Comparison of ENCODE assay signal across 9 cellular contexts in the genomic region with DNA sequence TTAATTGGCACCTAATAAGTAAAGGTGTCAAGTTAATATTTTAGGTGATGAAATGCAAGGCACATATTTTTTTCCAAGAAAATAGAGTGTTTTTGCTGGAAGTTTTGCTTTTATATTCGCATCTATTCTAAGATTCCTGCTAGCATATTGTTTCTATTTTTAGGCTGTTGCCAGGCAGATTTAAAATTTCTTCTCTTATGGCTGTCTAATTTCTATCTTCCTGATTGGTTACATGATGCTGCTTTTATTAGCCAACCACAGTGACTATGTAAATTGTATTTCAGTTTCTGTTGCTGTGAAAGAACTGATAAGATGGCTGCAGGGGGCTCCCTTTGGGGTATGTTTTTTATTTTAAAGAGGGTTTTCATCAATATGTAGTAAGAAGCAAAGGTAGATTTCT. TPM values are rescaled to one million over a fixed set of nuclear protein-coding genes. Genes with fewer than 3 reads are reported as not detected.
A peak's percentile ranks its signal among the peaks of the same experiment; 100 is the strongest.
DNase-seq lines count a peak whose midpoint lies in the region; ATAC-seq lines count a peak whose summit lies in the region.
"Had no signal": no experiment of that assay in that cellular context is flagged by ENCODE, and none has a peak within 500 bp of the region (broad histone marks: within the 10 kb centered on the region; RNA-seq: fewer than 3 reads in every experiment).

No MANE protein-coding gene starts in this region.

- CTCF ChIA-PET in activated naive CD4-positive, alpha-beta T cell treated with anti-CD3 and anti-CD28 coated beads, Interleukin-2, amount 10 ng/mL, durations not matched to agents 7 days and 5 days (lab: Charles Lee) = no interaction called here
- CTCF ChIA-PET in T-cell (lab: Charles Lee) = interaction anchor here in 1 of 2 donors (0.9 to 1.3 kb wide), 3 partner anchors 9 to 42 kb away, joined by 3 to 6 read pairs (median 5); partner anchors contain the start of gene ATF7IP

- no peak overlapping the region for H3K4me3 Mint-ChIP-seq in activated naive CD4-positive, alpha-beta T cell treated with anti-CD3 and anti-CD28 coated beads, Interleukin-2, amount 10 ng/mL, durations not matched to agents 7 days and 5 days
- peak overlapping the region; percentile 7 to 24 (median 10) for H3K4me3 Mint-ChIP-seq in T-cell
- no peak overlapping the region for H3K4me3 Mint-ChIP-seq in stimulated activated naive B cell treated with anti-CD40 and anti-IgM and Interleukin-4, amounts not matched to agents 10 μg/mL and 1 μg/mL and 100 μg/mL, for 72 hours

- no peaks in the 10 kb centered on the region for H3K27me3 Mint-ChIP-seq in activated naive CD4-positive, alpha-beta T cell treated with anti-CD3 and anti-CD28 coated beads, Interleukin-2, amount 10 ng/mL, durations not matched to agents 7 days and 5 days
- H3K27me3 Mint-ChIP-seq in T-cell = no peaks in the 10 kb centered on the region
- H3K27me3 Mint-ChIP-seq in stimulated activated naive B cell treated with anti-CD40 and anti-IgM and Interleukin-4, amounts not matched to agents 10 μg/mL and 1 μg/mL and 100 μg/mL, for 72 hours = no peaks in the 10 kb centered on the region

- H3K9me3 Mint-ChIP-seq in activated naive CD4-positive, alpha-beta T cell treated with anti-CD3 and anti-CD28 coated beads, Interleukin-2, amount 10 ng/mL, durations not matched to agents 7 days and 5 days = peaks cover 15% of the 10 kb centered on the region
- H3K9me3 Mint-ChIP-seq in T-cell = peaks cover 0 to 15% (median 0%) of the 10 kb centered on the region in 3 donors
- H3K9me3 Mint-ChIP-seq in stimulated activated naive B cell treated with anti-CD40 and anti-IgM and Interleukin-4, amounts not matched to agents 10 μg/mL and 1 μg/mL and 100 μg/mL, for 72 hours = peaks cover 0 to 4% of the 10 kb centered on the region in 2 donors

- H3K4me1 Mint-ChIP-seq in activated naive CD4-positive, alpha-beta T cell treated with anti-CD3 and anti-CD28 coated beads, Interleukin-2, amount 10 ng/mL, durations not matched to agents 7 days and 5 days = peaks cover 56% of the 10 kb centered on the region
- H3K4me1 Mint-ChIP-seq in T-cell = peaks cover 58 to 77% (median 76%) of the 10 kb centered on the region in 3 donors
- H3K4me1 Mint-ChIP-seq in stimulated activated naive B cell treated with anti-CD40 and anti-IgM and Interleukin-4, amounts not matched to agents 10 μg/mL and 1 μg/mL and 100 μg/mL, for 72 hours = peaks cover 7 to 12% of the 10 kb centered on the region in 2 donors

- peak overlapping the region; percentile 14 for H3K27ac Mint-ChIP-seq in activated naive CD4-positive, alpha-beta T cell treated with anti-CD3 and anti-CD28 coated beads, Interleukin-2, amount 10 ng/mL, durations not matched to agents 7 days and 5 days
- peak overlapping the region; percentile 68 to 71 for H3K27ac Mint-ChIP-seq in T-cell
- peak overlapping the region; percentile 67 for H3K27ac Mint-ChIP-seq in stimulated activated naive B cell treated with anti-CD40 and anti-IgM and Interleukin-4, amounts not matched to agents 10 μg/mL and 1 μg/mL and 100 μg/mL, for 72 hours

- no peak for DNase-seq in activated naive CD4-positive, alpha-beta T cell treated with anti-CD3 and anti-CD28 coated beads, Interleukin-2, amount 10 ng/mL, durations not matched to agents 7 days and 5 days
- DNase-seq in activated naive CD4-positive, alpha-beta T cell treated with Interleukin-2 at 50 U/mL for 16 hours = no peak
- DNase-seq in T-cell (no peak), fibroblast of the conjunctiva (ENCODE audit: low read depth) (peak; percentile 26), EL (no peak)
- no peak for DNase-seq in stimulated activated naive B cell treated with anti-CD40 and anti-IgM and Interleukin-4, amounts not matched to agents 10 μg/mL and 1 μg/mL and 100 μg/mL, for 72 hours
- DNase-seq: brain microvascular endothelial cell had no signal

- POLR2A ChIA-PET in T-cell (lab: Charles Lee) = interaction anchor here in 1 of 2 donors (0.6 to 1.0 kb wide), 3 partner anchors 8 to 1307 kb away, joined by 3 to 4 read pairs (median 3); partner anchors contain the start of gene ATF7IP

- peaks cover 43% of the 10 kb centered on the region for H3K36me3 Mint-ChIP-seq in activated naive CD4-positive, alpha-beta T cell treated with anti-CD3 and anti-CD28 coated beads, Interleukin-2, amount 10 ng/mL, durations not matched to agents 7 days and 5 days
- H3K36me3 Mint-ChIP-seq in T-cell = peaks cover 29% of the 10 kb centered on the region
- peaks cover 21 to 59% of the 10 kb centered on the region in 2 donors for H3K36me3 Mint-ChIP-seq in stimulated activated naive B cell treated with anti-CD40 and anti-IgM and Interleukin-4, amounts not matched to agents 10 μg/mL and 1 μg/mL and 100 μg/mL, for 72 hours

- peak in 1 of 4 experiments; percentile 50 for ATAC-seq in T-cell (replicated peaks in 1 of 4)
- ATAC-seq in stimulated activated naive B cell treated with anti-CD40 and anti-IgM and Interleukin-4, amounts not matched to agents 10 μg/mL and 1 μg/mL and 100 μg/mL, for 72 hours (replicated peaks) = peak in 1 of 2 donors; percentile 34
- ATAC-seq in GM19023 (IDR thresholded peaks at IDR 0.05; ENCODE audit: unreplicated experiment) = no peak
- no peak for ATAC-seq in GM21360 (IDR thresholded peaks at IDR 0.05; ENCODE audit: unreplicated experiment)

RNA-seq across cellular contexts. Expression of gene ATF7IP, which starts 42.7 kb away (rescaled TPM):
- total RNA-seq in T-cell = 100 to 1,000 TPM; 112 to 165 (median 147) TPM

Comparison
In these comparisons a context has a peak if more than half of its experiments do, and no peak if none do; other contexts are left out.
1. H3K27ac Mint-ChIP-seq: peak in every context shown above with its lines; median percentile 70 in T-cell; 67 in stimulated activated naive B cell treated with anti-CD40 and anti-IgM and Interleukin-4, amounts not matched to agents 10 μg/mL and 1 μg/mL and 100 μg/mL, for 72 hours; 14 in activated naive CD4-positive, alpha-beta T cell treated with anti-CD3 and anti-CD28 coated beads, Interleukin-2, amount 10 ng/mL, durations not matched to agents 7 days and 5 days.
2. H3K4me3 Mint-ChIP-seq: peak in T-cell (3 of 3); none in activated naive CD4-positive, alpha-beta T cell treated with anti-CD3 and anti-CD28 coated beads, Interleukin-2, amount 10 ng/mL, durations not matched to agents 7 days and 5 days (single experiment) and stimulated activated naive B cell treated with anti-CD40 and anti-IgM and Interleukin-4, amounts not matched to agents 10 μg/mL and 1 μg/mL and 100 μg/mL, for 72 hours (0 of 2).